In the genomic region with DNA sequence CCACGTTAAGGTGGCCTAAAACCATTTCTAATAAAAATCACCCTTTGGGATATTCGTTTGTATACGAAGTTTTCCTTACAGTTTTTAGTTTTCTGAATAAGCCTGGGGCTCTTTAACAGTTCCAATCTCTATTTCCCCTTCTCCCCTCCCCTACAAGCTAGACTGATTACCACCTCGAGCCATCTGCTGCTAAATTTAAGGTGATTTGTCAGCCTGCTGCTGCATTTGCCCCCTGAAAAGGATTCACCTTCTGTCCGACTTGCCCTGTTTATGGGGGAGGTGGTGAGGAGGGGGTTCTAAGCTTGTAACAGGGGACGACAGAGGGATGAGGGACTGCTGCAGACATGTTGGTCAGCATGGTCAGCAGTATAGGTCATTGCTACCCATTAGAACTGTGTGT, we compare ENCODE assay signal across 15 cellular contexts.
"Had no signal": no experiment of that assay in that cellular context is flagged by ENCODE, and none has a peak within 500 bp of the region (broad histone marks: within the 10 kb centered on the region; RNA-seq: fewer than 3 reads in every experiment).

No MANE protein-coding gene starts in this region.

- DNase-seq: activated CD4-positive, alpha-beta T cell treated with anti-CD3 and anti-CD28 coated beads, Interleukin-2, amount 50 U/mL, for 4 hours; activated CD4-positive, CD25-positive, alpha-beta regulatory T cell; activated gamma-delta T cell treated with Interleukin-2 at 50 U/mL for 16 hours; activated T-cell treated with anti-CD3 and anti-CD28 coated beads, Interleukin-2, amount 50 U/mL, for 4 hours; aorta; dorsolateral prefrontal cortex; immature natural killer cell; mammary epithelial cell; mucosa of descending colon; natural killer cell; sigmoid colon; stimulated activated CD4-positive, alpha-beta T cell treated with anti-CD3 and anti-CD28 coated beads, Interleukin-2, amount 100 ng/mL, for 24 hours; stimulated activated naive CD4-positive, alpha-beta T cell treated with Interleukin-2 at 50 U/mL for 16 hours had no signal

- H3K27me3 Mint-ChIP-seq: type B pancreatic cell had no signal

- H3K9me3 Mint-ChIP-seq: activated T-cell treated with anti-CD3 and anti-CD28 coated beads, Interleukin-2, amount 50 U/mL, for 4 hours; immature natural killer cell; natural killer cell had no signal

- ATAC-seq: activated T-cell treated with anti-CD3 and anti-CD28 coated beads, Interleukin-2, amount 50 U/mL, for 4 hours; mucosa of descending colon; natural killer cell had no signal

- H3K36me3 Mint-ChIP-seq: immature natural killer cell, natural killer cell had no signal

- FAIRE-seq: bronchial epithelial cell had no signal

- H3K4me3 Mint-ChIP-seq: activated T-cell treated with anti-CD3 and anti-CD28 coated beads, Interleukin-2, amount 50 U/mL, for 4 hours; immature natural killer cell; natural killer cell had no signal
